2 cellular contexts compared by ENCODE assay signal in the genomic region with DNA sequence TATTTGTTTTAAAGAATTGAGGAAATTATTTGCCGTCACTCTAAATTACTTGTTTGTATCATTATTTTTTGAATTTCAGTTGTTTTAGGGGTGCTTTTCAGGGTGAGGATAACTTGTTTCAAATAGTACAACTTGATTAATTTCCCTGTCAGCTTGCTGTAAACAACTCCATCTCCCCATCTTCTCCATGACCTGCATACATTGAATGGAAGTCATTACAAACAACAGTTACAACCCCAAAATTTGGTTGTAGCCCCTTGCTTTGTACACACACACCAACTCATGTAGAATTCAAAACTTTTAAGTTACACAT.
TF ChIP-seq lines count a peak whose summit lies in the region.

No MANE protein-coding gene starts in this region.

TF ChIP-seq in SK-N-SH, 30 proteins besides CTCF, POLR2A, EP300 and RAD21 (continued from another document):
- TF ChIP-seq FOXM1 (IDR thresholded peaks at IDR 0.05; ENCODE audit: low read depth), result no peak
- TF ChIP-seq JUND (IDR thresholded peaks at IDR 0.05), result no peak
- TF ChIP-seq, protein P1, sequence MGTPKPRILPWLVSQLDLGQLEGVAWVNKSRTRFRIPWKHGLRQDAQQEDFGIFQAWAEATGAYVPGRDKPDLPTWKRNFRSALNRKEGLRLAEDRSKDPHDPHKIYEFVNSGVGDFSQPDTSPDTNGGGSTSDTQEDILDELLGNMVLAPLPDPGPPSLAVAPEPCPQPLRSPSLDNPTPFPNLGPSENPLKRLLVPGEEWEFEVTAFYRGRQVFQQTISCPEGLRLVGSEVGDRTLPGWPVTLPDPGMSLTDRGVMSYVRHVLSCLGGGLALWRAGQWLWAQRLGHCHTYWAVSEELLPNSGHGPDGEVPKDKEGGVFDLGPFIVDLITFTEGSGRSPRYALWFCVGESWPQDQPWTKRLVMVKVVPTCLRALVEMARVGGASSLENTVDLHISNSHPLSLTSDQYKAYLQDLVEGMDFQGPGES (IDR thresholded peaks at IDR 0.05; ENCODE audit: low read depth, low read length), result no peak
- no peak for TF ChIP-seq TEAD4 (IDR thresholded peaks at IDR 0.05; ENCODE audit: borderline replicate concordance, insufficient read depth)
- no peak for TF ChIP-seq FOXJ3 (CRISPR knock-in tag; IDR thresholded peaks at IDR 0.05)
- TF ChIP-seq RFX5 (IDR thresholded peaks at IDR 0.05; ENCODE audit: low read length), result no peak
- TF ChIP-seq ELF1 (IDR thresholded peaks at IDR 0.05), result no peak
- TF ChIP-seq SIN3A (IDR thresholded peaks at IDR 0.05; ENCODE audit: borderline replicate concordance, low read depth, low read length), result no peak

TF ChIP-seq in SK-N-SH treated with all-trans-retinoic acid at 6 μM for 48 hours, 23 proteins besides CTCF, POLR2A, EP300 and RAD21 (continued from another document):
- TF ChIP-seq, protein P2, sequence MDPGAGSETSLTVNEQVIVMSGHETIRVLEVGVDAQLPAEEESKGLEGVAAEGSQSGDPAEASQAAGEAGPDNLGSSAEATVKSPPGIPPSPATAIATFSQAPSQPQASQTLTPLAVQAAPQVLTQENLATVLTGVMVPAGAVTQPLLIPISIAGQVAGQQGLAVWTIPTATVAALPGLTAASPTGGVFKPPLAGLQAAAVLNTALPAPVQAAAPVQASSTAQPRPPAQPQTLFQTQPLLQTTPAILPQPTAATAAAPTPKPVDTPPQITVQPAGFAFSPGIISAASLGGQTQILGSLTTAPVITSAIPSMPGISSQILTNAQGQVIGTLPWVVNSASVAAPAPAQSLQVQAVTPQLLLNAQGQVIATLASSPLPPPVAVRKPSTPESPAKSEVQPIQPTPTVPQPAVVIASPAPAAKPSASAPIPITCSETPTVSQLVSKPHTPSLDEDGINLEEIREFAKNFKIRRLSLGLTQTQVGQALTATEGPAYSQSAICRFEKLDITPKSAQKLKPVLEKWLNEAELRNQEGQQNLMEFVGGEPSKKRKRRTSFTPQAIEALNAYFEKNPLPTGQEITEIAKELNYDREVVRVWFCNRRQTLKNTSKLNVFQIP (CRISPR knock-in tag; IDR thresholded peaks at IDR 0.05; ENCODE audit: borderline replicate concordance, low read depth), result no peak
- TF ChIP-seq ARNTL (CRISPR knock-in tag; IDR thresholded peaks at IDR 0.05; ENCODE audit: borderline replicate concordance, low read depth) (no peak), BACH2 (CRISPR knock-in tag; IDR thresholded peaks at IDR 0.05; ENCODE audit: borderline replicate concordance) (no peak), ZFP30 (CRISPR knock-in tag; IDR thresholded peaks at IDR 0.05) (no peak), ZNF8 (CRISPR knock-in tag; IDR thresholded peaks at IDR 0.05) (no peak), GLIS3 (CRISPR knock-in tag; IDR thresholded peaks at IDR 0.05) (no peak)
- TF ChIP-seq, protein P3, sequence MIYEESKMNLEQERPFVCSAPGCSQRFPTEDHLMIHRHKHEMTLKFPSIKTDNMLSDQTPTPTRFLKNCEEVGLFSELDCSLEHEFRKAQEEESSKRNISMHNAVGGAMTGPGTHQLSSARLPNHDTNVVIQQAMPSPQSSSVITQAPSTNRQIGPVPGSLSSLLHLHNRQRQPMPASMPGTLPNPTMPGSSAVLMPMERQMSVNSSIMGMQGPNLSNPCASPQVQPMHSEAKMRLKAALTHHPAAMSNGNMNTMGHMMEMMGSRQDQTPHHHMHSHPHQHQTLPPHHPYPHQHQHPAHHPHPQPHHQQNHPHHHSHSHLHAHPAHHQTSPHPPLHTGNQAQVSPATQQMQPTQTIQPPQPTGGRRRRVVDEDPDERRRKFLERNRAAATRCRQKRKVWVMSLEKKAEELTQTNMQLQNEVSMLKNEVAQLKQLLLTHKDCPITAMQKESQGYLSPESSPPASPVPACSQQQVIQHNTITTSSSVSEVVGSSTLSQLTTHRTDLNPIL (CRISPR knock-in tag; IDR thresholded peaks at IDR 0.05; ENCODE audit: low read depth), result no peak
- TF ChIP-seq, protein P4, sequence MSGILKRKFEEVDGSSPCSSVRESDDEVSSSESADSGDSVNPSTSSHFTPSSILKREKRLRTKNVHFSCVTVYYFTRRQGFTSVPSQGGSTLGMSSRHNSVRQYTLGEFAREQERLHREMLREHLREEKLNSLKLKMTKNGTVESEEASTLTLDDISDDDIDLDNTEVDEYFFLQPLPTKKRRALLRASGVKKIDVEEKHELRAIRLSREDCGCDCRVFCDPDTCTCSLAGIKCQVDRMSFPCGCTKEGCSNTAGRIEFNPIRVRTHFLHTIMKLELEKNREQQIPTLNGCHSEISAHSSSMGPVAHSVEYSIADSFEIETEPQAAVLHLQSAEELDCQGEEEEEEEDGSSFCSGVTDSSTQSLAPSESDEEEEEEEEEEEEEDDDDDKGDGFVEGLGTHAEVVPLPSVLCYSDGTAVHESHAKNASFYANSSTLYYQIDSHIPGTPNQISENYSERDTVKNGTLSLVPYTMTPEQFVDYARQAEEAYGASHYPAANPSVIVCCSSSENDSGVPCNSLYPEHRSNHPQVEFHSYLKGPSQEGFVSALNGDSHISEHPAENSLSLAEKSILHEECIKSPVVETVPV (CRISPR knock-in tag; IDR thresholded peaks at IDR 0.05), result no peak
